ENCODE assay signal across 8 cellular contexts in genomic region chr6:21003780-21004541, GRCh38.
DNase-seq lines count a peak whose midpoint lies in the region; ATAC-seq lines count a peak whose summit lies in the region.

No MANE protein-coding gene starts in this region.

- no peaks in the 10 kb centered on the region for H3K27me3 Mint-ChIP-seq in stimulated activated naive CD8-positive, alpha-beta T cell treated with anti-CD3 and anti-CD28 coated beads, Interleukin-15, amount 100 ng/mL, for 72 hours

- peaks cover 6% of the 10 kb centered on the region for H3K4me1 Mint-ChIP-seq in stimulated activated naive CD8-positive, alpha-beta T cell treated with anti-CD3 and anti-CD28 coated beads, Interleukin-15, amount 100 ng/mL, for 72 hours

- no peak overlapping the region for H3K4me3 Mint-ChIP-seq in stimulated activated naive CD8-positive, alpha-beta T cell treated with anti-CD3 and anti-CD28 coated beads, Interleukin-15, amount 100 ng/mL, for 72 hours

- intact Hi-C loops in left ventricle myocardium superior (cut with micrococcal nuclease): no loop called here

- ATAC-seq in GM18870 (IDR thresholded peaks at IDR 0.05; ENCODE audit: unreplicated experiment): peak; percentile 80
- ATAC-seq in HG02870 (IDR thresholded peaks at IDR 0.05; ENCODE audit: unreplicated experiment): peak; percentile 80
- peak; percentile 78 for ATAC-seq in left ventricle myocardium superior
- no peak for ATAC-seq in stimulated activated naive CD8-positive, alpha-beta T cell treated with anti-CD3 and anti-CD28 coated beads, Interleukin-15, amount 100 ng/mL, for 72 hours

- peaks cover 0 to 11% of the 10 kb centered on the region in 2 donors for H3K9me3 Mint-ChIP-seq in stimulated activated naive CD8-positive, alpha-beta T cell treated with anti-CD3 and anti-CD28 coated beads, Interleukin-15, amount 100 ng/mL, for 72 hours

- no peak overlapping the region for H3K27ac Mint-ChIP-seq in stimulated activated naive CD8-positive, alpha-beta T cell treated with anti-CD3 and anti-CD28 coated beads, Interleukin-15, amount 100 ng/mL, for 72 hours

- DNase-seq in NCI-H2196 (lab: John Stamatoyannopoulos, UW; ENCODE audit: unreplicated experiment): peak; percentile 21
- no peak for DNase-seq in left ventricle myocardium superior
- DNase-seq in activated CD8-positive, alpha-beta memory T cell treated with anti-CD3 and anti-CD28 coated beads, Interleukin-2, amount 50 U/mL, for 4 hours: no peak
- no peak for DNase-seq in activated naive CD4-positive, alpha-beta T cell (lab: John Stamatoyannopoulos, UW)
- no peak for DNase-seq in activated CD4-positive, alpha-beta T cell treated with anti-CD3 and anti-CD28 coated beads for 4 hours
- DNase-seq in stimulated activated naive CD8-positive, alpha-beta T cell treated with anti-CD3 and anti-CD28 coated beads, Interleukin-15, amount 100 ng/mL, for 72 hours: no peak
